ENCODE assay signal across 27 cellular contexts in genomic region chr1:20465187-20465586, GRCh38. TPM values are rescaled to one million over a fixed set of nuclear protein-coding genes. Genes with fewer than 3 reads are reported as not detected.
DNase-seq lines count a peak whose midpoint lies in the region; ATAC-seq, FAIRE-seq and TF ChIP-seq lines count a peak whose summit lies in the region.
"Had no signal": no experiment of that assay in that cellular context is flagged by ENCODE, and none has a peak within 500 bp of the region (broad histone marks: within the 10 kb centered on the region; RNA-seq: fewer than 3 reads in every experiment).

No MANE protein-coding gene starts in this region.

- peak overlapping the region in 3 of 5 experiments; percentile 55 to 73 (median 68) for H3K27ac Mint-ChIP-seq in brain
- H3K27ac Mint-ChIP-seq in stimulated activated memory B cell treated with anti-CD40 and anti-IgM and Interleukin-4, amounts not matched to agents 10 μg/mL and 1 μg/mL and 100 μg/mL, for 72 hours: no peak overlapping the region
- H3K27ac Mint-ChIP-seq: CD14-positive monocyte; CD4-positive, alpha-beta T cell; CD8-positive, alpha-beta memory T cell; HFFc6 had no signal

- H3K9me3 Mint-ChIP-seq in brain: peaks cover 0 to 5% (median under 1%) of the 10 kb centered on the region in 5 experiments
- H3K9me3 Mint-ChIP-seq in stimulated activated memory B cell treated with anti-CD40 and anti-IgM and Interleukin-4, amounts not matched to agents 10 μg/mL and 1 μg/mL and 100 μg/mL, for 72 hours: peaks cover 4% of the 10 kb centered on the region
- H3K9me3 Mint-ChIP-seq: CD4-positive, alpha-beta T cell; HFFc6 had no signal

- H3F3A ChIP-seq in GM23248 (ENCODE audit: insufficient read depth): no peaks in the 10 kb centered on the region

- whole genome bisulfite sequencing in GM23248 (ENCODE audit: low coverage in 1 of 2, low lambda C conversion rate in 2 of 2, missing lambda C conversion rate in 2 of 2), 2 experiments: 56 to 57% methylated on average over 5 of the region's 5 CpGs

- no peak overlapping the region for H3K4me3 Mint-ChIP-seq in brain
- H3K4me3 Mint-ChIP-seq in stimulated activated memory B cell treated with anti-CD40 and anti-IgM and Interleukin-4, amounts not matched to agents 10 μg/mL and 1 μg/mL and 100 μg/mL, for 72 hours: no peak overlapping the region
- H3K4me3 Mint-ChIP-seq: CD4-positive, alpha-beta T cell; CD8-positive, alpha-beta memory T cell; HFFc6 had no signal

- peaks cover 20% of the 10 kb centered on the region for H3K4me1 Mint-ChIP-seq in brain
- peaks cover 7% of the 10 kb centered on the region for H3K4me1 Mint-ChIP-seq in stimulated activated memory B cell treated with anti-CD40 and anti-IgM and Interleukin-4, amounts not matched to agents 10 μg/mL and 1 μg/mL and 100 μg/mL, for 72 hours
- H3K4me1 Mint-ChIP-seq: CD14-positive monocyte; CD8-positive, alpha-beta memory T cell had no signal

- no peak for FAIRE-seq in kidney (lab: Jason Lieb, UNC)
- FAIRE-seq: A549, D721Med, GM12878, GM19239, H54 had no signal

- H3K9ac ChIP-seq in GM23248 (no peak overlapping the region), kidney (ENCODE audit: low read length in 2 of 2) (no peak overlapping the region)
- H3K9ac ChIP-seq: BLaER1 treated with 17β-estradiol and CSF1 and Interleukin-3, amounts not matched to agents 10 nM and 100 nM had no signal

- no peaks in the 10 kb centered on the region for H3K9me2 ChIP-seq in GM23248 (ENCODE audit: insufficient read depth)

- no peaks in the 10 kb centered on the region for H3K36me3 ChIP-seq in GM23248 (ENCODE audit: low read depth)
- H3K36me3 ChIP-seq in kidney (ENCODE audit: control insufficient read depth in 1 of 2, insufficient read depth in 2 of 2, low read length in 2 of 2): no peaks in the 10 kb centered on the region
- H3K36me3 ChIP-seq: BE2C; BLaER1 treated with 17β-estradiol and CSF1 and Interleukin-3, amounts not matched to agents 10 nM and 100 nM; HAP-1 had no signal

- no peaks in the 10 kb centered on the region for H3K9me3 ChIP-seq in GM23248 (ENCODE audit: low read depth)
- no peaks in the 10 kb centered on the region for H3K9me3 ChIP-seq in kidney (ENCODE audit: control insufficient read depth in 1 of 2, low read length in 2 of 2)
- H3K9me3 ChIP-seq: A549, BE2C, HAP-1 had no signal

- peaks cover 11% of the 10 kb centered on the region for H3K27me3 ChIP-seq in GM23248 (replicated peaks; ENCODE audit: insufficient read depth)
- H3K27me3 ChIP-seq: BE2C; BLaER1 treated with 17β-estradiol and CSF1 and Interleukin-3, amounts not matched to agents 10 nM and 100 nM had no signal

- H3K4me1 ChIP-seq in GM23248 (ENCODE audit: insufficient read depth) (no peaks in the 10 kb centered on the region), kidney (ENCODE audit: control insufficient read depth in 1 of 2, insufficient read depth in 1 of 2, low read depth in 1 of 2, low read length in 2 of 2) (no peaks in the 10 kb centered on the region)
- H3K4me1 ChIP-seq: BE2C; BLaER1 treated with 17β-estradiol and CSF1 and Interleukin-3, amounts not matched to agents 10 nM and 100 nM; HAP-1 had no signal

- no peak for TF ChIP-seq CTCF in brain (conservative IDR thresholded peaks at IDR 0.05)
- no peak for TF ChIP-seq CTCF in kidney (IDR thresholded peaks at IDR 0.05; ENCODE audit: borderline replicate concordance, extremely low read depth, insufficient read depth)

- H2AFZ ChIP-seq in GM23248: no peak overlapping the region

- H3K4me3 ChIP-seq in GM23248 (no peak overlapping the region), kidney (ENCODE audit: low read length in 2 of 2) (no peak overlapping the region)
- H3K4me3 ChIP-seq: A549; BLaER1 treated with 17β-estradiol and CSF1 and Interleukin-3, amounts not matched to agents 10 nM and 100 nM; GM12878; HAP-1 had no signal

- in situ Hi-C loops in GM23248 (cut with MboI): no loop called here

- H3K27ac ChIP-seq in GM23248: no peak overlapping the region
- no peak overlapping the region for H3K27ac ChIP-seq in kidney (ENCODE audit: low read depth in 2 of 2, low read length in 2 of 2)
- H3K27ac ChIP-seq: BLaER1 treated with 17β-estradiol and CSF1 and Interleukin-3, amounts not matched to agents 10 nM and 100 nM had no signal

- no peak for ATAC-seq in stimulated activated memory B cell treated with anti-CD40 and anti-IgM and Interleukin-4, amounts not matched to agents 10 μg/mL and 1 μg/mL and 100 μg/mL, for 72 hours
- ATAC-seq: A549, GM12878 had no signal

- DNase-seq in GM23248 (peak; percentile 45), kidney (peak; percentile 11), posterior vena cava (ENCODE audit: low spot score) (peak; percentile 29), NAMALWA (ENCODE audit: low spot score) (no peak), HK-2 (ENCODE audit: unreplicated experiment) (no peak)
- DNase-seq: 8988T; ACHN; AML-193; BE2C; CD4-positive, alpha-beta T cell; CD8-positive, alpha-beta memory T cell; DMS 273 treated with DMSO at 0.1 percent for 48 hours; DMS79; EL; GDM1; GOT3; HFFc6 had no signal

- no peak overlapping the region for H3K4me2 ChIP-seq in GM23248 (ENCODE audit: unreplicated experiment)
- H3K4me2 ChIP-seq: A549; BLaER1 treated with 17β-estradiol and CSF1 and Interleukin-3, amounts not matched to agents 10 nM and 100 nM had no signal

- no peaks in the 10 kb centered on the region for H3K36me3 Mint-ChIP-seq in brain
- H3K36me3 Mint-ChIP-seq in stimulated activated memory B cell treated with anti-CD40 and anti-IgM and Interleukin-4, amounts not matched to agents 10 μg/mL and 1 μg/mL and 100 μg/mL, for 72 hours: no peaks in the 10 kb centered on the region
- H3K36me3 Mint-ChIP-seq: CD14-positive monocyte had no signal

- peaks cover 10% of the 10 kb centered on the region for H3K27me3 Mint-ChIP-seq in brain
- H3K27me3 Mint-ChIP-seq in stimulated activated memory B cell treated with anti-CD40 and anti-IgM and Interleukin-4, amounts not matched to agents 10 μg/mL and 1 μg/mL and 100 μg/mL, for 72 hours: peaks cover 23% of the 10 kb centered on the region

- H4K20me1 ChIP-seq in GM23248 (ENCODE audit: insufficient read depth): no peaks in the 10 kb centered on the region
- H4K20me1 ChIP-seq: BLaER1 treated with 17β-estradiol and CSF1 and Interleukin-3, amounts not matched to agents 10 nM and 100 nM had no signal

- intact Hi-C loops in kidney (cut with DNase I) (no loop called here), posterior vena cava (cut with DNase I) (no loop called here)

- H3K79me2 ChIP-seq in GM23248 (ENCODE audit: insufficient read depth): no peaks in the 10 kb centered on the region

RNA-seq across cellular contexts. Expression of gene CAMK2N1, which starts 20.8 kb away (rescaled TPM):
- total RNA-seq in GM23248 (2014; rRNA removed; shearing (Covaris generic)): 37.6 and 38.2 TPM in 2 replicates
- polyA plus RNA-seq in GM23248 (2016; fragmentation: Nextera tagmentation; extraction: Ambion mirVana) (28.6 and 28.8 TPM in 2 replicates), brain (ENCODE audit: insufficient read depth, low read depth, low replicate concordance) (171 TPM), kidney (ENCODE audit: insufficient read depth, low read depth, low replicate concordance) (120 TPM)
- total RNA-seq in kidney (80.6 TPM), posterior vena cava (10 to 100 TPM; 12.3 to 22.9 TPM)
- polyA plus RNA-seq: CD14-positive monocyte, GM12878 had no signal

RNA-seq across cellular contexts. Expression of gene MUL1, which starts 42.8 kb away (rescaled TPM):
- 36.8 and 50.7 TPM in 2 replicates for total RNA-seq in GM23248 (2014; rRNA removed; shearing (Covaris generic))
- polyA plus RNA-seq in GM23248 (2016; fragmentation: Nextera tagmentation; extraction: Ambion mirVana) (50.6 and 51.0 TPM in 2 replicates), brain (ENCODE audit: insufficient read depth, low read depth, low replicate concordance) (31.0 TPM), kidney (ENCODE audit: insufficient read depth, low read depth, low replicate concordance) (40.0 TPM)
- total RNA-seq in kidney (33.0 TPM), posterior vena cava (10 to 100 TPM; 20.9 to 21.7 TPM)

Comparison
In these comparisons a context has a peak if more than half of its experiments do, and no peak if none do; other contexts are left out.
1. DNase-seq: peak in GM23248 (single experiment), kidney (single experiment) and posterior vena cava (single experiment); none in NAMALWA (single experiment) and HK-2 (single experiment).